Comparison of ENCODE assay signal across 31 cellular contexts in genomic region chr4:65259251-65259650, GRCh38.
"Had no signal": no experiment of that assay in that cellular context is flagged by ENCODE, and none has a peak within 500 bp of the region (broad histone marks: within the 10 kb centered on the region; RNA-seq: fewer than 3 reads in every experiment).

No MANE protein-coding gene starts in this region.

- H3K27me3 Mint-ChIP-seq: activated CD4-positive, alpha-beta memory T cell treated with anti-CD3 and anti-CD28 coated beads for 36 hours; activated CD4-positive, alpha-beta T cell treated with anti-CD3 and anti-CD28 coated beads for 36 hours; activated CD4-positive, alpha-beta T cell treated with anti-CD3 and anti-CD28 coated beads, Interleukin-2, amount 10 ng/mL, durations not matched to agents 24 days and 14 days; activated CD8-positive, alpha-beta memory T cell treated with anti-CD3 and anti-CD28 coated beads, Interleukin-2, amount 10 ng/mL, durations not matched to agents 7 days and 5 days; activated naive CD4-positive, alpha-beta T cell treated with anti-CD3 and anti-CD28 coated beads, Interleukin-2, amount 10 ng/mL, durations not matched to agents 7 days and 5 days; activated naive CD8-positive, alpha-beta T cell treated with anti-CD3 and anti-CD28 coated beads, Interleukin-2, amount 10 ng/mL, durations not matched to agents 7 days and 5 days; activated T-cell treated with anti-CD3 and anti-CD28 coated beads, Interleukin-2, amount 50 U/mL, for 24 hours; central memory CD8-positive, alpha-beta T cell; dendritic cell treated with granulocyte-macrophage colony-stimulating factor and Interleukin-4, amounts not matched to agents 40 ng/mL and 50 ng/mL, for 4 days had no signal

- H3K4me3 Mint-ChIP-seq: activated CD4-positive, alpha-beta memory T cell treated with anti-CD3 and anti-CD28 coated beads for 36 hours; activated CD4-positive, alpha-beta T cell treated with anti-CD3 and anti-CD28 coated beads for 36 hours; activated CD4-positive, alpha-beta T cell treated with anti-CD3 and anti-CD28 coated beads, Interleukin-2, amount 10 ng/mL, durations not matched to agents 24 days and 14 days; activated CD8-positive, alpha-beta memory T cell treated with anti-CD3 and anti-CD28 coated beads, Interleukin-2, amount 10 ng/mL, durations not matched to agents 7 days and 5 days; activated CD8-positive, alpha-beta T cell treated with anti-CD3 and anti-CD28 coated beads, Interleukin-2, amount 10 ng/mL, durations not matched to agents 7 days and 5 days; activated naive CD4-positive, alpha-beta T cell treated with anti-CD3 and anti-CD28 coated beads, Interleukin-2, amount 10 ng/mL, durations not matched to agents 7 days and 5 days; activated naive CD8-positive, alpha-beta T cell treated with anti-CD3 and anti-CD28 coated beads, Interleukin-2, amount 10 ng/mL, durations not matched to agents 7 days and 5 days; activated T-cell treated with anti-CD3 and anti-CD28 coated beads, Interleukin-2, amount 50 U/mL, for 24 hours; activated T-cell treated with anti-CD3 and anti-CD28 coated beads, Interleukin-2, amount 50 U/mL, for 72 hours; central memory CD8-positive, alpha-beta T cell; dendritic cell treated with granulocyte-macrophage colony-stimulating factor and Interleukin-4, amounts not matched to agents 40 ng/mL and 50 ng/mL, for 4 days; endodermal cell had no signal

- FAIRE-seq: astrocyte, bronchial epithelial cell had no signal

- H3K4me1 Mint-ChIP-seq: activated CD4-positive, alpha-beta T cell treated with anti-CD3 and anti-CD28 coated beads for 36 hours; activated CD4-positive, alpha-beta T cell treated with anti-CD3 and anti-CD28 coated beads, Interleukin-2, amount 10 ng/mL, durations not matched to agents 24 days and 14 days; activated CD8-positive, alpha-beta memory T cell treated with anti-CD3 and anti-CD28 coated beads, Interleukin-2, amount 10 ng/mL, durations not matched to agents 7 days and 5 days; activated naive CD4-positive, alpha-beta T cell treated with anti-CD3 and anti-CD28 coated beads, Interleukin-2, amount 10 ng/mL, durations not matched to agents 7 days and 5 days; activated naive CD8-positive, alpha-beta T cell treated with anti-CD3 and anti-CD28 coated beads, Interleukin-2, amount 10 ng/mL, durations not matched to agents 7 days and 5 days; central memory CD8-positive, alpha-beta T cell; endodermal cell had no signal

- H3K27ac ChIP-seq: brain microvascular endothelial cell, coronary artery, dorsolateral prefrontal cortex, epithelial cell of prostate, esophagus squamous epithelium, gastroesophageal sphincter, heart right ventricle had no signal

- DNase-seq: activated CD4-positive, alpha-beta memory T cell treated with anti-CD3 and anti-CD28 coated beads for 36 hours; activated CD4-positive, alpha-beta T cell treated with anti-CD3 and anti-CD28 coated beads for 36 hours; activated CD4-positive, alpha-beta T cell treated with anti-CD3 and anti-CD28 coated beads, Interleukin-2, amount 10 ng/mL, durations not matched to agents 24 days and 14 days; activated CD4-positive, CD25-positive, alpha-beta regulatory T cell; activated CD4-positive, CD25-positive, alpha-beta regulatory T cell treated with anti-CD3 and anti-CD28 coated beads, Interleukin-2, amount 50 U/mL, for 72 hours; activated CD8-positive, alpha-beta memory T cell treated with anti-CD3 and anti-CD28 coated beads, Interleukin-2, amount 10 ng/mL, durations not matched to agents 7 days and 5 days; activated CD8-positive, alpha-beta memory T cell treated with anti-CD3 and anti-CD28 coated beads, Interleukin-2, amount 50 U/mL, for 48 hours; activated CD8-positive, alpha-beta T cell treated with anti-CD3 and anti-CD28 coated beads, Interleukin-2, amount 10 ng/mL, durations not matched to agents 7 days and 5 days; activated gamma-delta T cell; activated naive CD4-positive, alpha-beta T cell; activated naive CD4-positive, alpha-beta T cell treated with anti-CD3 and anti-CD28 coated beads, Interleukin-2, amount 10 ng/mL, durations not matched to agents 7 days and 5 days; activated naive CD8-positive, alpha-beta T cell treated with anti-CD3 and anti-CD28 coated beads, Interleukin-2, amount 10 ng/mL, durations not matched to agents 7 days and 5 days; activated T-cell treated with anti-CD3 and anti-CD28 coated beads for 4 hours; activated T-cell treated with anti-CD3 and anti-CD28 coated beads, Interleukin-2, amount 50 U/mL, for 24 hours; activated T-cell treated with anti-CD3 and anti-CD28 coated beads, Interleukin-2, amount 50 U/mL, for 72 hours; brain microvascular endothelial cell; dorsolateral prefrontal cortex; effector memory CD4-positive, alpha-beta T cell; endodermal cell; esophagus squamous epithelium; foreskin melanocyte; heart right ventricle; T-helper 2 cell had no signal

- H3K27ac Mint-ChIP-seq: activated CD4-positive, alpha-beta memory T cell treated with anti-CD3 and anti-CD28 coated beads for 36 hours; activated CD4-positive, alpha-beta T cell treated with anti-CD3 and anti-CD28 coated beads for 36 hours; activated CD4-positive, alpha-beta T cell treated with anti-CD3 and anti-CD28 coated beads, Interleukin-2, amount 10 ng/mL, durations not matched to agents 24 days and 14 days; activated CD8-positive, alpha-beta memory T cell treated with anti-CD3 and anti-CD28 coated beads, Interleukin-2, amount 10 ng/mL, durations not matched to agents 7 days and 5 days; activated CD8-positive, alpha-beta T cell treated with anti-CD3 and anti-CD28 coated beads, Interleukin-2, amount 10 ng/mL, durations not matched to agents 7 days and 5 days; activated naive CD4-positive, alpha-beta T cell treated with anti-CD3 and anti-CD28 coated beads, Interleukin-2, amount 10 ng/mL, durations not matched to agents 7 days and 5 days; activated naive CD4-positive, alpha-beta T cell treated with anti-CD3 and anti-CD28 coated beads, Interleukin-2, amount 50 U/mL, for 72 hours; activated naive CD8-positive, alpha-beta T cell treated with anti-CD3 and anti-CD28 coated beads, Interleukin-2, amount 10 ng/mL, durations not matched to agents 7 days and 5 days; activated T-cell treated with anti-CD3 and anti-CD28 coated beads, Interleukin-2, amount 50 U/mL, for 24 hours; activated T-cell treated with anti-CD3 and anti-CD28 coated beads, Interleukin-2, amount 50 U/mL, for 72 hours; dendritic cell treated with granulocyte-macrophage colony-stimulating factor and Interleukin-4, amounts not matched to agents 40 ng/mL and 50 ng/mL, for 4 days; endodermal cell had no signal

- H3K36me3 ChIP-seq: brain microvascular endothelial cell, esophagus squamous epithelium, gastroesophageal sphincter, heart right ventricle had no signal

- H3K27me3 ChIP-seq: brain microvascular endothelial cell, dorsolateral prefrontal cortex, esophagus squamous epithelium, gastroesophageal sphincter, heart right ventricle had no signal

- ATAC-seq: activated CD4-positive, alpha-beta T cell treated with anti-CD3 and anti-CD28 coated beads for 36 hours; activated CD8-positive, alpha-beta memory T cell treated with anti-CD3 and anti-CD28 coated beads, Interleukin-2, amount 10 ng/mL, durations not matched to agents 7 days and 5 days; activated CD8-positive, alpha-beta T cell treated with anti-CD3 and anti-CD28 coated beads, Interleukin-2, amount 10 ng/mL, durations not matched to agents 7 days and 5 days; activated naive CD4-positive, alpha-beta T cell treated with anti-CD3 and anti-CD28 coated beads, Interleukin-2, amount 50 U/mL, for 72 hours; activated T-cell treated with anti-CD3 and anti-CD28 coated beads, Interleukin-2, amount 50 U/mL, for 72 hours; gastroesophageal sphincter; heart right ventricle had no signal

- H3K9me3 ChIP-seq: esophagus squamous epithelium, gastroesophageal sphincter, heart right ventricle had no signal

- H3K36me3 Mint-ChIP-seq: activated CD4-positive, alpha-beta memory T cell treated with anti-CD3 and anti-CD28 coated beads for 36 hours; activated CD8-positive, alpha-beta memory T cell treated with anti-CD3 and anti-CD28 coated beads, Interleukin-2, amount 10 ng/mL, durations not matched to agents 7 days and 5 days; activated naive CD4-positive, alpha-beta T cell treated with anti-CD3 and anti-CD28 coated beads, Interleukin-2, amount 10 ng/mL, durations not matched to agents 7 days and 5 days; activated naive CD4-positive, alpha-beta T cell treated with anti-CD3 and anti-CD28 coated beads, Interleukin-2, amount 50 U/mL, for 72 hours; activated naive CD8-positive, alpha-beta T cell treated with anti-CD3 and anti-CD28 coated beads, Interleukin-2, amount 10 ng/mL, durations not matched to agents 7 days and 5 days had no signal

- H3K9me3 Mint-ChIP-seq: activated CD4-positive, alpha-beta memory T cell treated with anti-CD3 and anti-CD28 coated beads for 36 hours; activated CD4-positive, alpha-beta T cell treated with anti-CD3 and anti-CD28 coated beads, Interleukin-2, amount 10 ng/mL, durations not matched to agents 24 days and 14 days; activated naive CD4-positive, alpha-beta T cell treated with anti-CD3 and anti-CD28 coated beads, Interleukin-2, amount 10 ng/mL, durations not matched to agents 7 days and 5 days; activated naive CD8-positive, alpha-beta T cell treated with anti-CD3 and anti-CD28 coated beads, Interleukin-2, amount 10 ng/mL, durations not matched to agents 7 days and 5 days; dendritic cell treated with granulocyte-macrophage colony-stimulating factor and Interleukin-4, amounts not matched to agents 40 ng/mL and 50 ng/mL, for 4 days; endodermal cell had no signal

- H3K4me3 ChIP-seq: coronary artery, dorsolateral prefrontal cortex, esophagus squamous epithelium, gastroesophageal sphincter, heart right ventricle had no signal

- H3K4me1 ChIP-seq: esophagus squamous epithelium, gastroesophageal sphincter, heart right ventricle had no signal
